In genomic region chr17:82494236-82495055, GRCh38 we compare ENCODE assay signal across 8 cellular contexts. TPM values are rescaled to one million over a fixed set of nuclear protein-coding genes. Genes with fewer than 3 reads are reported as not detected.
A peak's percentile ranks its signal among the peaks of the same experiment; 100 is the strongest.
DNase-seq lines count a peak whose midpoint lies in the region; ATAC-seq and TF ChIP-seq lines count a peak whose summit lies in the region.

No MANE protein-coding gene starts in this region.

- POLR2A ChIA-PET in CD8-positive, alpha-beta memory T cell (lab: Charles Lee) = no interaction called here

- no peaks in the 10 kb centered on the region for H3K9me3 Mint-ChIP-seq in CD8-positive, alpha-beta memory T cell
- no peaks in the 10 kb centered on the region for H3K9me3 Mint-ChIP-seq in IgD-negative memory B cell

- peaks cover 11% of the 10 kb centered on the region for H3K4me1 ChIP-seq in CD8-positive, alpha-beta memory T cell (ENCODE audit: insufficient read depth, low read length)
- peaks cover 7% of the 10 kb centered on the region for H3K4me1 ChIP-seq in muscle layer of colon (ENCODE audit: insufficient read depth, low read length)

- DNase-seq in CD8-positive, alpha-beta memory T cell = peak; percentile 82 to 94 (median 84)
- peak; percentile 90 for DNase-seq in activated T-cell treated with anti-CD3 and anti-CD28 coated beads, Interleukin-2, amount 50 U/mL, for 1 hour
- DNase-seq in stimulated activated CD8-positive, alpha-beta memory T cell treated with anti-CD3 and anti-CD28 coated beads, Interleukin-7, amount 100 ng/mL, for 24 hours (ENCODE audit: low read depth) = peak; percentile 76

- H3K4me1 Mint-ChIP-seq in CD8-positive, alpha-beta memory T cell = peaks cover 17 to 36% (median 22%) of the 10 kb centered on the region in 3 donors
- H3K4me1 Mint-ChIP-seq in IgD-negative memory B cell = peaks cover 15 to 25% (median 21%) of the 10 kb centered on the region in 3 donors

- no peak overlapping the region for H3K4me3 ChIP-seq in CD8-positive, alpha-beta memory T cell (ENCODE audit: low read length)
- no peak overlapping the region for H3K4me3 ChIP-seq in muscle layer of colon (ENCODE audit: low read depth in 1 of 2, low read length in 2 of 2)

- H3K36me3 Mint-ChIP-seq in CD8-positive, alpha-beta memory T cell = peaks cover 0 to 4% (median 1%) of the 10 kb centered on the region in 3 donors
- H3K36me3 Mint-ChIP-seq in IgD-negative memory B cell = no peaks in the 10 kb centered on the region

- CTCF ChIA-PET in CD8-positive, alpha-beta memory T cell (lab: Charles Lee) = interaction anchor here (0.8 to 1.5 kb wide), 3 partner anchors 8 to 193 kb away, joined by 3 to 5 read pairs (median 3); partner anchors contain the start of gene FOXK2

- H3K9ac ChIP-seq in muscle layer of colon (ENCODE audit: low read length) = no peak overlapping the region

- no peaks in the 10 kb centered on the region for H3K27me3 ChIP-seq in CD8-positive, alpha-beta memory T cell (ENCODE audit: insufficient read depth, low read length, poor library complexity, severe bottlenecking)
- H3K27me3 ChIP-seq in muscle layer of colon (ENCODE audit: control insufficient read depth in 1 of 2, insufficient read depth in 2 of 2, low read length in 2 of 2) = no peaks in the 10 kb centered on the region

- no peaks in the 10 kb centered on the region for H3K9me3 ChIP-seq in CD8-positive, alpha-beta memory T cell (ENCODE audit: low read length)
- no peaks in the 10 kb centered on the region for H3K9me3 ChIP-seq in muscle layer of colon (ENCODE audit: low read length)

- peak overlapping the region; percentile 6 for H3K27ac ChIP-seq in CD8-positive, alpha-beta memory T cell (ENCODE audit: low read depth, low read length)
- H3K27ac ChIP-seq in muscle layer of colon (ENCODE audit: low read depth, low read length) = peak overlapping the region; percentile 68

- ATAC-seq in GM21381 (IDR thresholded peaks at IDR 0.05; ENCODE audit: unreplicated experiment) (peak; percentile 49), esophagus mucosa (peak; percentile 43)

- H3K27ac Mint-ChIP-seq in CD8-positive, alpha-beta memory T cell = peak overlapping the region; percentile 75 to 99 (median 90)
- H3K27ac Mint-ChIP-seq in IgD-negative memory B cell = peak overlapping the region; percentile 98 to 99 (median 99)

- peak overlapping the region; percentile 52 to 90 (median 77) for H3K4me3 Mint-ChIP-seq in CD8-positive, alpha-beta memory T cell
- H3K4me3 Mint-ChIP-seq in IgD-negative memory B cell = peak overlapping the region; percentile 78 to 90 (median 82)

- no peaks in the 10 kb centered on the region for H3K36me3 ChIP-seq in CD8-positive, alpha-beta memory T cell (ENCODE audit: insufficient read depth, low read length)
- no peaks in the 10 kb centered on the region for H3K36me3 ChIP-seq in muscle layer of colon (ENCODE audit: insufficient read depth, low read length)

- H3K27me3 Mint-ChIP-seq in CD8-positive, alpha-beta memory T cell = peaks cover 0 to 8% of the 10 kb centered on the region in 2 donors
- peaks cover 1% of the 10 kb centered on the region for H3K27me3 Mint-ChIP-seq in IgD-negative memory B cell

TF ChIP-seq in PFSK-1, 5 proteins besides CTCF, POLR2A, EP300 and RAD21:
- no peak for TF ChIP-seq REST (IDR thresholded peaks at IDR 0.05; ENCODE audit: insufficient read depth in 1 of 2, low read depth in 2 of 2, low read length in 2 of 2)
- TF ChIP-seq FOXP2 (optimal IDR thresholded peaks at IDR 0.05; ENCODE audit: borderline replicate concordance, extremely low read depth, extremely low read length, insufficient read depth) = peak; percentile 33
- TF ChIP-seq SIN3A (IDR thresholded peaks at IDR 0.05; ENCODE audit: borderline replicate concordance, insufficient read depth, low read length) = 0 out of 2 replicates have a peak, but pooled peaks have one; percentile 18

RNA-seq across cellular contexts. Expression of gene FOXK2, which starts 25.1 kb away (rescaled TPM):
- total RNA-seq in CD8-positive, alpha-beta memory T cell = 10 to 100 TPM; 63.9 to 71.2 TPM
- polyA plus RNA-seq in CD8-positive, alpha-beta memory T cell = 8.2 TPM
- polyA plus RNA-seq in IgD-negative memory B cell = 5.8 TPM
- 85.9 TPM for polyA plus RNA-seq in PFSK-1 (2012; ENCODE audit: insufficient read length, low read depth)
- total RNA-seq in esophagus mucosa = 34.2 TPM

RNA-seq across cellular contexts. Expression of gene NARF, which starts 35.9 kb away (rescaled TPM):
- 10 to 100 TPM; 62.2 to 63.0 TPM for total RNA-seq in CD8-positive, alpha-beta memory T cell
- polyA plus RNA-seq in CD8-positive, alpha-beta memory T cell = 95.3 TPM
- polyA plus RNA-seq in IgD-negative memory B cell = 76.2 TPM
- 107 TPM for polyA plus RNA-seq in PFSK-1 (2012; ENCODE audit: insufficient read length, low read depth)
- total RNA-seq in esophagus mucosa = 38.3 TPM

RNA-seq across cellular contexts. Expression of gene CYBC1, which starts 43.9 kb away (rescaled TPM):
- total RNA-seq in CD8-positive, alpha-beta memory T cell = 100 to 1,000 TPM; 184 to 189 TPM
- 175 TPM for polyA plus RNA-seq in CD8-positive, alpha-beta memory T cell
- polyA plus RNA-seq in IgD-negative memory B cell = 266 TPM
- polyA plus RNA-seq in PFSK-1 (2012; ENCODE audit: insufficient read length, low read depth) = 94.7 TPM
- 43.5 TPM for total RNA-seq in esophagus mucosa
